Comparison of ENCODE assay signal across 17 cellular contexts in genomic region chrX:19577181-19577810, GRCh38.
"Had no signal": no experiment of that assay in that cellular context is flagged by ENCODE, and none has a peak within 500 bp of the region (broad histone marks: within the 10 kb centered on the region; RNA-seq: fewer than 3 reads in every experiment).

No MANE protein-coding gene starts in this region.

- H3K9me3 ChIP-seq: ascending aorta, breast epithelium had no signal

- DNase-seq: activated CD4-positive, alpha-beta memory T cell treated with anti-CD3 and anti-CD28 coated beads, Interleukin-2, amount 10 ng/mL, durations not matched to agents 7 days and 5 days; activated gamma-delta T cell; activated T-cell treated with anti-CD3 and anti-CD28 coated beads, Interleukin-2, amount 50 U/mL, for 4 hours; endodermal cell; mesendoderm; nephron progenitor cell; occipital lobe; stimulated activated CD4-positive, alpha-beta T cell treated with anti-CD3 and anti-CD28 coated beads, Interleukin-15, amount 100 ng/mL, for 24 hours; stimulated activated CD4-positive, alpha-beta T cell treated with anti-CD3 and anti-CD28 coated beads, Interleukin-4, amount 100 ng/mL, for 1 hour; stimulated activated naive CD8-positive, alpha-beta T cell treated with anti-CD3 and anti-CD28 coated beads, Interleukin-15, Interleukin-2, amounts not matched to agents 100 U/mL and 50 U/mL, for 24 hours; T-helper 1 cell; WERI-Rb-1 had no signal

- H3K27me3 ChIP-seq: ascending aorta had no signal

- H3K4me1 ChIP-seq: ascending aorta, breast epithelium had no signal

- ATAC-seq: activated T-cell treated with anti-CD3 and anti-CD28 coated beads, Interleukin-2, amount 50 U/mL, for 4 hours; stimulated activated naive CD8-positive, alpha-beta T cell treated with anti-CD3 and anti-CD28 coated beads, Interleukin-15, Interleukin-2, amounts not matched to agents 100 U/mL and 50 U/mL, for 24 hours had no signal

- H3K36me3 ChIP-seq: ascending aorta, breast epithelium, WERI-Rb-1 had no signal

- H3K4me3 ChIP-seq: ascending aorta, breast epithelium, dorsolateral prefrontal cortex, SK-N-MC, skin epidermis had no signal

- H3K27ac ChIP-seq: ascending aorta, breast epithelium, dorsolateral prefrontal cortex, SK-N-MC, skin epidermis, WERI-Rb-1 had no signal
